ENCODE assay signal across 12 cellular contexts in genomic region chr4:2788532-2789103, GRCh38. TPM values are rescaled to one million over a fixed set of nuclear protein-coding genes. Genes with fewer than 3 reads are reported as not detected.
DNase-seq lines count a peak whose midpoint lies in the region; ATAC-seq and TF ChIP-seq lines count a peak whose summit lies in the region.
"Had no signal": no experiment of that assay in that cellular context is flagged by ENCODE, and none has a peak within 500 bp of the region (broad histone marks: within the 10 kb centered on the region; RNA-seq: fewer than 3 reads in every experiment).

No MANE protein-coding gene starts in this region.

- H3K36me3 ChIP-seq in SK-N-SH (replicated peaks in 1 of 2; ENCODE audit: control insufficient read depth in 1 of 2, insufficient read depth in 2 of 2, low read length in 1 of 2), result no peaks in the 10 kb centered on the region
- H3K36me3 ChIP-seq: neutrophil had no signal

- H3K4me3 Mint-ChIP-seq in glutamatergic neuron (ENCODE audit: unreplicated experiment), result no peak overlapping the region
- no peak overlapping the region for H3K4me3 Mint-ChIP-seq in Calu3 (ENCODE audit: low read depth, unreplicated experiment)
- H3K4me3 Mint-ChIP-seq: GM23338 had no signal

- H3K4me2 ChIP-seq in SK-N-SH, result no peak overlapping the region
- H3K4me2 ChIP-seq: GM23338 had no signal

- no peaks in the 10 kb centered on the region for H3K27me3 ChIP-seq in SK-N-SH (ENCODE audit: insufficient read depth)
- H3K27me3 ChIP-seq: neutrophil had no signal

- H3K27me3 Mint-ChIP-seq in glutamatergic neuron (ENCODE audit: unreplicated experiment) (peaks cover 6% of the 10 kb centered on the region), Calu3 (ENCODE audit: unreplicated experiment) (no peaks in the 10 kb centered on the region)

- WGBS in SK-N-SH (ENCODE audit: low lambda C conversion rate), result 96% methylated on average over 4 of the region's 4 CpGs

- intact Hi-C loops in sciatic nerve (cut with DNase I), result no loop called here
- intact Hi-C loops in Calu3 (cut with micrococcal nuclease; ENCODE audit: unreplicated experiment), result no loop called here

- H3K27ac Mint-ChIP-seq in glutamatergic neuron (ENCODE audit: unreplicated experiment) (no peak overlapping the region), Calu3 (ENCODE audit: unreplicated experiment) (no peak overlapping the region)
- H3K27ac Mint-ChIP-seq: GM23338 had no signal

- peaks cover 4% of the 10 kb centered on the region for H3K36me3 Mint-ChIP-seq in glutamatergic neuron (ENCODE audit: unreplicated experiment)
- no peaks in the 10 kb centered on the region for H3K36me3 Mint-ChIP-seq in Calu3 (ENCODE audit: insufficient read depth, unreplicated experiment)

- no peak for TF ChIP-seq CTCF in SK-N-SH (IDR thresholded peaks at IDR 0.05)
- no peak for TF ChIP-seq CTCF in glutamatergic neuron (IDR thresholded peaks at IDR 0.05; ENCODE audit: partially characterized antibody, unreplicated experiment)
- no peak for TF ChIP-seq CTCF in Calu3 (IDR thresholded peaks at IDR 0.05; ENCODE audit: unreplicated experiment)

- no peaks in the 10 kb centered on the region for H3F3A ChIP-seq in SK-N-SH (replicated peaks; ENCODE audit: insufficient read depth)

- no TSS peak for BruUV-seq in Calu3 (replicated peaks; lab: Mats Ljungman, UMichigan)

- peak overlapping the region in 1 of 2 experiments; percentile 76; a peak in 2 of 4 replicates for H3K27ac ChIP-seq in SK-N-SH (ENCODE audit: low read depth in 2 of 2, low read length in 1 of 2)

- ATAC-seq in sciatic nerve, result no peak

- H3K9me2 ChIP-seq in SK-N-SH, result no peaks in the 10 kb centered on the region

- in situ Hi-C loops in G401 (cut with HindIII; ENCODE audit: low sequenced_read_pairs), result no loop called here

- no peak overlapping the region for H3K9ac ChIP-seq in SK-N-SH

- DNase-seq in G401 (ENCODE audit: low spot score) (peak; percentile 31), SK-N-SH (peak; percentile 89), glutamatergic neuron (peak; percentile 17), sciatic nerve (ENCODE audit: low spot score) (peak; percentile 67), occipital lobe (lab: John Stamatoyannopoulos, UW) (no peak), GDM1 (lab: John Stamatoyannopoulos, UW) (no peak), Calu3 (no peak)
- DNase-seq: DMS79 treated with DMSO at 0.1 percent for 48 hours, NCI-H1092, trophoblast cell had no signal

- no peak for TF ChIP-seq RAD21 in SK-N-SH (IDR thresholded peaks at IDR 0.05; ENCODE audit: low read length)

- CTCF ChIA-PET in SK-N-SH (lab: Yijun Ruan, JAX) (interaction anchor here (0.7 kb wide), 1 partner anchor 98 kb away, joined by 3 read pairs; no protein-coding TSS in a partner anchor), Calu3 (lab: Charles Lee) (no interaction called here)

- H4K20me1 ChIP-seq in SK-N-SH (ENCODE audit: insufficient read depth), result no peaks in the 10 kb centered on the region

- H3K9me3 Mint-ChIP-seq in glutamatergic neuron (ENCODE audit: unreplicated experiment) (peaks cover 3% of the 10 kb centered on the region), Calu3 (ENCODE audit: low read depth, unreplicated experiment) (no peaks in the 10 kb centered on the region)

- H3K4me1 Mint-ChIP-seq in glutamatergic neuron (ENCODE audit: low read depth, unreplicated experiment) (peaks cover 2% of the 10 kb centered on the region), Calu3 (ENCODE audit: low read depth, unreplicated experiment) (peaks cover 6% of the 10 kb centered on the region)

- H3K79me2 ChIP-seq in SK-N-SH (ENCODE audit: insufficient read depth), result no peaks in the 10 kb centered on the region

- no peaks in the 10 kb centered on the region for H3K9me3 ChIP-seq in SK-N-SH
- H3K9me3 ChIP-seq: neutrophil had no signal

- no peak overlapping the region for H2AFZ ChIP-seq in SK-N-SH (ENCODE audit: low read depth)
- H2AFZ ChIP-seq: GM23338 had no signal

- H3K4me3 ChIP-seq in SK-N-SH (ENCODE audit: low read depth in 2 of 2, low read length in 1 of 2), result no peak overlapping the region
- H3K4me3 ChIP-seq: GM23338 had no signal

- H3K4me1 ChIP-seq in SK-N-SH (ENCODE audit: control insufficient read depth in 1 of 2, insufficient read depth in 2 of 2, low read depth in 1 of 2, low read length in 1 of 2), result peaks cover 1 to 29% of the 10 kb centered on the region in 2 experiments; a peak in 2 of 4 replicates

- POLR2A ChIA-PET in SK-N-SH (lab: Yijun Ruan, JAX), result no interaction called here

- no peak for TF ChIP-seq EP300 in SK-N-SH (IDR thresholded peaks at IDR 0.05; ENCODE audit: borderline replicate concordance in 1 of 2, low read depth in 1 of 2, low read length in 1 of 2)

TF ChIP-seq in SK-N-SH, 30 proteins besides CTCF, POLR2A, EP300 and RAD21:
- TF ChIP-seq CHD2 (IDR thresholded peaks at IDR 0.05; ENCODE audit: low read length, partially characterized antibody), result peak; percentile 29
- no peak for TF ChIP-seq RXRA (IDR thresholded peaks at IDR 0.05; ENCODE audit: borderline replicate concordance, low read depth)

RNA-seq across cellular contexts. Expression of gene SH3BP2, which starts 4.3 kb away (rescaled TPM):
- total RNA-seq in G401 (2014; rRNA removed; shearing (Covaris generic)), result 9.0 TPM in 2 replicates
- polyA plus RNA-seq in SK-N-SH (2012; rRNA removed), result 25.2 and 26.8 TPM in 2 replicates
- polyA plus RNA-seq in SK-N-SH (2012; cell fraction: cytosol; rRNA removed), result 5.6 and 8.5 TPM in 2 replicates
- polyA plus RNA-seq in SK-N-SH (2012; cell fraction: nucleus; rRNA removed), result 132 and 143 TPM in 2 replicates
- total RNA-seq in glutamatergic neuron (ENCODE audit: unreplicated experiment) (85.3 TPM), sciatic nerve (82.7 TPM), occipital lobe (24.8 TPM), Calu3 (2022) (20.7 and 22.7 TPM in 2 replicates)

RNA-seq across cellular contexts. Expression of gene TNIP2, which starts 32.5 kb away (rescaled TPM):
- total RNA-seq in G401 (2014; rRNA removed; shearing (Covaris generic)), result 42.9 and 57.7 TPM in 2 replicates
- polyA plus RNA-seq in SK-N-SH (2012; rRNA removed), result 68.2 and 78.9 TPM in 2 replicates
- polyA plus RNA-seq in SK-N-SH (2012; cell fraction: cytosol; rRNA removed), result 47.4 and 57.1 TPM in 2 replicates
- polyA plus RNA-seq in SK-N-SH (2012; cell fraction: nucleus; rRNA removed), result 175 and 261 TPM in 2 replicates
- total RNA-seq in glutamatergic neuron (ENCODE audit: unreplicated experiment) (25.4 TPM), sciatic nerve (34.9 TPM), occipital lobe (5.9 TPM), Calu3 (2022) (17.5 and 18.7 TPM in 2 replicates)

RNA-seq across cellular contexts. Expression of gene ADD1, which starts 55.0 kb away (rescaled TPM):
- total RNA-seq in G401 (2014; rRNA removed; shearing (Covaris generic)), result 82.3 and 121 TPM in 2 replicates
- 97.0 and 155 TPM in 2 replicates for polyA plus RNA-seq in SK-N-SH (2012; rRNA removed)
- 100 and 114 TPM in 2 replicates for polyA plus RNA-seq in SK-N-SH (2012; cell fraction: cytosol; rRNA removed)
- 317 and 506 TPM in 2 replicates for polyA plus RNA-seq in SK-N-SH (2012; cell fraction: nucleus; rRNA removed)
- total RNA-seq in glutamatergic neuron (ENCODE audit: unreplicated experiment), result 276 TPM
- 429 TPM for total RNA-seq in sciatic nerve
- 166 TPM for total RNA-seq in occipital lobe
- total RNA-seq in Calu3 (2022), result 123 and 125 TPM in 2 replicates

Comparison
In these comparisons a context has a peak if more than half of its experiments do, and no peak if none do; other contexts are left out.
1. DNase-seq: peak in G401 (single experiment), SK-N-SH (single experiment), glutamatergic neuron (single experiment) and sciatic nerve (single experiment); none in occipital lobe (single experiment), GDM1 (single experiment) and Calu3 (single experiment).